In genomic region chr18:2572892-2573291, GRCh38 we compare ENCODE assay signal across 10 cellular contexts. TPM values are rescaled to one million over a fixed set of nuclear protein-coding genes. Genes with fewer than 3 reads are reported as not detected.
DNase-seq lines count a peak whose midpoint lies in the region; ATAC-seq, FAIRE-seq and TF ChIP-seq lines count a peak whose summit lies in the region.
"Had no signal": no experiment of that assay in that cellular context is flagged by ENCODE, and none has a peak within 500 bp of the region (broad histone marks: within the 10 kb centered on the region; RNA-seq: fewer than 3 reads in every experiment).

No MANE protein-coding gene starts in this region.

- WGBS in GM12878 (ENCODE audit: insufficient coverage, insufficient replicate concordance, low lambda C conversion rate, missing lambda C conversion rate) = 58% methylated on average over 5 of the region's 5 CpGs

- peak overlapping the region in 7 of 10 donors; percentile 4 to 75 (median 59) for H3K4me3 Mint-ChIP-seq in naive thymus-derived CD8-positive, alpha-beta T cell

- H2AFZ ChIP-seq in GM12878 (ENCODE audit: control insufficient read depth, low read depth, low read length) = no peak overlapping the region; the same call in none of the 2 replicates

- H3K27me3 ChIP-seq in GM12878 (replicated peaks in 1 of 2; ENCODE audit: control insufficient read depth in 2 of 2, insufficient read depth in 2 of 2, low read length in 1 of 2) = no peaks in the 10 kb centered on the region

- H3K27me3 Mint-ChIP-seq in naive thymus-derived CD8-positive, alpha-beta T cell = no peaks in the 10 kb centered on the region

- H3K4me1 ChIP-seq in GM12878 (ENCODE audit: control insufficient read depth, insufficient read depth, low read length) = peaks cover 5% of the 10 kb centered on the region

- H4K20me1 ChIP-seq in GM12878 (ENCODE audit: control insufficient read depth, insufficient read depth) = no peaks in the 10 kb centered on the region

- in situ Hi-C loops in GM12878 (cut with MboI) = no loop called here

- H3K4me2 ChIP-seq in GM12878 (ENCODE audit: control insufficient read depth, insufficient read depth) = peak overlapping the region; percentile 64

- ATAC-seq in GM12878 (no peak), GM18858 (IDR thresholded peaks at IDR 0.05; ENCODE audit: unreplicated experiment) (no peak)
- no peak for ATAC-seq in naive thymus-derived CD8-positive, alpha-beta T cell
- ATAC-seq: left lobe of liver had no signal

- TF ChIP-seq CTCF in LNCaP clone FGC (IDR thresholded peaks at IDR 0.05; ENCODE audit: control insufficient read depth, extremely low read depth, insufficient read depth) = no peak
- no peak for TF ChIP-seq CTCF in GM12878 (IDR thresholded peaks at IDR 0.05 in 2 of 3, conservative IDR thresholded peaks at IDR 0.05 in 1 of 3; ENCODE audit: control insufficient read depth in 2 of 3, extremely low read depth in 1 of 3, insufficient read depth in 1 of 3, low read depth in 3 of 3, low read length in 3 of 3)

- H3K4me3 ChIP-seq in LNCaP clone FGC (ENCODE audit: low read depth, low read length) (peak overlapping the region; percentile 90), GM12878 (peak overlapping the region; percentile 82)

- no peak for TF ChIP-seq RAD21 in GM12878 (IDR thresholded peaks at IDR 0.05; ENCODE audit: insufficient read depth, low read depth, low read length)

- H3K27ac Mint-ChIP-seq in naive thymus-derived CD8-positive, alpha-beta T cell = peak overlapping the region in 9 of 10 donors; percentile 38 to 84 (median 54)

- POLR2A ChIA-PET in GM12878 (lab: Charles Lee) = interaction anchor here (1.6 kb wide), 1 partner anchor 10 kb away, joined by 3 read pairs; no protein-coding TSS in a partner anchor
- POLR2A ChIA-PET in naive thymus-derived CD8-positive, alpha-beta T cell (lab: Charles Lee) = interaction anchor here (1.4 to 4.5 kb wide), 2 partner anchors 12 to 83 kb away, joined by 3 to 18 read pairs; partner anchors contain the start of gene SMCHD1

- peak; percentile 25 for DNase-seq in ELR (ENCODE audit: low read depth)
- DNase-seq in LNCaP clone FGC (ENCODE audit: low read depth) = no peak
- DNase-seq in GM12878 (ENCODE audit: low read depth, low spot score) = no peak
- DNase-seq in naive thymus-derived CD8-positive, alpha-beta T cell = no peak
- DNase-seq in D341Med (ENCODE audit: low spot score) = no peak
- no peak for DNase-seq in NCI-H510A treated with DMSO at 0.1 percent for 48 hours (lab: John Stamatoyannopoulos, UW)
- DNase-seq: amygdala; NK-92 treated with Interleukin-12 subunit alpha and Interleukin-12 subunit beta, amount 100 ng/mL, for 24 hours had no signal

- intact Hi-C loops in GM12878 (cut with micrococcal nuclease; ENCODE audit: unreplicated experiment) = loop anchor here (2.0 to 5.0 kb wide), 2 partner anchors 82 to 674 kb away; partner anchors contain the start of genes MYL12A and SMCHD1

- H3K4me1 Mint-ChIP-seq in naive thymus-derived CD8-positive, alpha-beta T cell = peaks cover 25 to 62% (median 49%) of the 10 kb centered on the region in 4 donors

- BruUV-seq in GM12878 (replicated peaks; lab: Mats Ljungman, UMichigan) = no TSS peak

- no peak for TF ChIP-seq POLR2A in GM12878 (IDR thresholded peaks at IDR 0.05; ENCODE audit: low read depth, low read length)

- no peak for TF ChIP-seq EP300 in GM12878 (IDR thresholded peaks at IDR 0.05; ENCODE audit: borderline replicate concordance in 1 of 2, control insufficient read depth in 1 of 2, low read depth in 2 of 2, low read length in 2 of 2)

- peak overlapping the region; percentile 97; the same call in 1 of the 2 replicates for H3K9ac ChIP-seq in GM12878 (ENCODE audit: control insufficient read depth, insufficient read depth, low read length)

- H3K36me3 Mint-ChIP-seq in naive thymus-derived CD8-positive, alpha-beta T cell = peaks cover 0 to 3% (median 0%) of the 10 kb centered on the region in 3 donors

- H3K27ac ChIP-seq in GM12878 (ENCODE audit: control insufficient read depth, insufficient read depth) = 0 out of 2 replicates have a peak overlapping the region, but pooled peaks have one; percentile 1

- H3K36me3 ChIP-seq in GM12878 (ENCODE audit: control insufficient read depth in 2 of 2, insufficient read depth in 2 of 2, low read length in 1 of 2) = peaks cover 4 to 6% of the 10 kb centered on the region in 2 experiments

- SMC1A ChIA-PET in GM12878 (lab: Charles Lee; ENCODE audit: uncharacterized antibody, unreplicated experiment) = interaction anchor here (1.5 to 3.0 kb wide), 5 partner anchors 16 to 84 kb away, joined by 3 to 13 read pairs (median 10); no protein-coding TSS in a partner anchor

- CTCF ChIA-PET in GM12878 (lab: Yijun Ruan, JAX) = interaction anchor here (0.5 to 1.6 kb wide), 6 partner anchors 16 to 918 kb away, joined by 3 to 5 read pairs (median 3); no protein-coding TSS in a partner anchor

- peaks cover 71% of the 10 kb centered on the region for H3K79me2 ChIP-seq in GM12878 (ENCODE audit: control insufficient read depth, insufficient read depth, low read length)

- no peaks in the 10 kb centered on the region for H3K9me3 Mint-ChIP-seq in naive thymus-derived CD8-positive, alpha-beta T cell

- RAD21 ChIA-PET in GM12878 (lab: Charles Lee; ENCODE audit: unreplicated experiment) = interaction anchor here (1.1 to 3.9 kb wide), 4 partner anchors 33 to 103 kb away, joined by 3 to 32 read pairs (median 12); partner anchors contain the start of gene SMCHD1

- H3K9me3 ChIP-seq in GM12878 (replicated peaks; ENCODE audit: control insufficient read depth, insufficient read depth, low read length) = no peaks in the 10 kb centered on the region

- no peak for FAIRE-seq in GM12878 (lab: Jason Lieb, UNC)

TF ChIP-seq in GM12878, 131 proteins besides CTCF, POLR2A, EP300 and RAD21 (continues in another document):
- no peak for TF ChIP-seq HDGF (IDR thresholded peaks at IDR 0.05)
- no peak for TF ChIP-seq MAX (IDR thresholded peaks at IDR 0.05; ENCODE audit: low read depth, low read length)
- TF ChIP-seq RBBP5 (conservative IDR thresholded peaks at IDR 0.05) = no peak
- TF ChIP-seq ZNF217 (IDR thresholded peaks at IDR 0.05) = no peak
- no peak for TF ChIP-seq ELK1 (IDR thresholded peaks at IDR 0.05; ENCODE audit: low read depth, low read length)
- no peak for TF ChIP-seq RAD51 (IDR thresholded peaks at IDR 0.05)
- TF ChIP-seq CEBPB (IDR thresholded peaks at IDR 0.05; ENCODE audit: borderline replicate concordance in 1 of 2, low read depth in 2 of 2, low read length in 2 of 2) = no peak

RNA-seq across cellular contexts. Expression of gene NDC80, which starts 1.5 kb away (rescaled TPM):
- 37.5 and 45.0 TPM in 2 replicates for total RNA-seq in GM12878 (2013; cell fraction: nucleolus; rRNA removed)
- total RNA-seq in GM12878 (2014; rRNA removed) (39.5 and 46.2 TPM in 2 replicates), GM12878 (2014; rRNA removed; fragmentation: Illumina TruSeq; extraction: Trizol) (55.3 and 57.2 TPM in 2 replicates), GM12878 (2021) (36.1 and 38.8 TPM in 2 replicates)
- 15.1 TPM for polyA plus RNA-seq in GM12878 (2011; ENCODE audit: low read depth)
- polyA plus RNA-seq in GM12878 (2011; rRNA removed) (44.1 and 74.5 TPM in 2 replicates), GM12878 (2014; fragmentation: Illumina TruSeq; extraction: Trizol) (55.0 and 67.0 TPM in 2 replicates), GM12878 (2014; fragmentation: Nextera tagmentation; extraction: Ambion mirVana) (10 to 100 TPM; 54.4 to 55.0 TPM), GM12878 (2014; rRNA removed) (31.3 and 36.5 TPM in 2 replicates), GM12878 (2016; fragmentation: Nextera tagmentation; extraction: Ambion mirVana) (10 to 100 TPM; 76.5 to 80.8 TPM)
- polyA plus RNA-seq in GM12878 (2011; cell fraction: cytosol; rRNA removed) = 12.5 and 22.3 TPM in 2 replicates
- polyA plus RNA-seq in GM12878 (2011; cell fraction: nucleus; rRNA removed) = 26.9 and 28.4 TPM in 2 replicates
- 18.6 and 24.5 TPM in 2 replicates for polyA plus RNA-seq in GM12878 (2012)
- polyA minus RNA-seq in GM12878 (2011; rRNA and poly(A)+ RNA removed) = 28.3 and 33.1 TPM in 2 replicates
- polyA minus RNA-seq in GM12878 (2011; cell fraction: cytosol; rRNA and poly(A)+ RNA removed) = 16.4 and 18.3 TPM in 2 replicates
- 43.8 and 73.0 TPM in 2 replicates for polyA minus RNA-seq in GM12878 (2011; cell fraction: nucleus; rRNA and poly(A)+ RNA removed)
- total RNA-seq in naive thymus-derived CD8-positive, alpha-beta T cell = 1 to 10 TPM; 3.2 to 3.3 TPM
- 1 to 10 TPM; 1.7 to 2.9 (median 1.9) TPM for polyA plus RNA-seq in naive thymus-derived CD8-positive, alpha-beta T cell

RNA-seq across cellular contexts. Expression of gene METTL4, which starts 1.6 kb away (rescaled TPM):
- 31.0 and 34.2 TPM in 2 replicates for total RNA-seq in GM12878 (2013; cell fraction: nucleolus; rRNA removed)
- total RNA-seq in GM12878 (2014; rRNA removed) (4.9 and 7.2 TPM in 2 replicates), GM12878 (2014; rRNA removed; fragmentation: Illumina TruSeq; extraction: Trizol) (12.5 and 15.5 TPM in 2 replicates), GM12878 (2021) (7.7 and 9.6 TPM in 2 replicates)
- polyA plus RNA-seq in GM12878 (2011; ENCODE audit: low read depth) = 5.5 TPM
- polyA plus RNA-seq in GM12878 (2011; rRNA removed) (14.0 and 23.3 TPM in 2 replicates), GM12878 (2014; fragmentation: Illumina TruSeq; extraction: Trizol) (14.0 and 15.1 TPM in 2 replicates), GM12878 (2014; fragmentation: Nextera tagmentation; extraction: Ambion mirVana) (10 to 100 TPM in 1 of 2 experiments, 1 to 10 TPM in 1; 7.6 to 13.3 TPM), GM12878 (2014; rRNA removed) (8.4 and 9.8 TPM in 2 replicates), GM12878 (2016; fragmentation: Nextera tagmentation; extraction: Ambion mirVana) (10 to 100 TPM; 12.2 to 15.2 TPM)
- 5.0 and 5.7 TPM in 2 replicates for polyA plus RNA-seq in GM12878 (2011; cell fraction: cytosol; rRNA removed)
- polyA plus RNA-seq in GM12878 (2011; cell fraction: nucleus; rRNA removed) = 9.7 and 10.9 TPM in 2 replicates
- polyA plus RNA-seq in GM12878 (2012) = 7.4 and 8.1 TPM in 2 replicates
- 10.1 and 11.5 TPM in 2 replicates for polyA minus RNA-seq in GM12878 (2011; rRNA and poly(A)+ RNA removed)
- polyA minus RNA-seq in GM12878 (2011; cell fraction: cytosol; rRNA and poly(A)+ RNA removed) = 4.5 and 7.4 TPM in 2 replicates
- polyA minus RNA-seq in GM12878 (2011; cell fraction: nucleus; rRNA and poly(A)+ RNA removed) = 6.2 and 10.2 TPM in 2 replicates
- total RNA-seq in naive thymus-derived CD8-positive, alpha-beta T cell = 10 to 100 TPM; 40.6 to 41.6 TPM
- 10 to 100 TPM; 14.7 to 17.5 (median 16.9) TPM for polyA plus RNA-seq in naive thymus-derived CD8-positive, alpha-beta T cell

Comparison
In these comparisons a context has a peak if more than half of its experiments do, and no peak if none do; other contexts are left out.
1. RNA of gene NDC80, which starts 1.5 kb away (total RNA-seq): 36.1 to 57.2 TPM in GM12878; 3.2 to 3.3 TPM in naive thymus-derived CD8-positive, alpha-beta T cell; every median in the first group is over 4 times any median in the second.